In genomic region chr16:7313170-7313569, GRCh38 we compare ENCODE assay signal across 12 cellular contexts. TPM values are rescaled to one million over a fixed set of nuclear protein-coding genes. Genes with fewer than 3 reads are reported as not detected.
DNase-seq lines count a peak whose midpoint lies in the region; ATAC-seq and TF ChIP-seq lines count a peak whose summit lies in the region.
"Had no signal": no experiment of that assay in that cellular context is flagged by ENCODE, and none has a peak within 500 bp of the region (broad histone marks: within the 10 kb centered on the region; RNA-seq: fewer than 3 reads in every experiment).

No MANE protein-coding gene starts in this region.

- peak; percentile 50 for ATAC-seq in Right ventricle myocardium inferior
- no peak for ATAC-seq in right cardiac atrium
- ATAC-seq in left ventricle myocardium superior = peak; percentile 35
- no peak for ATAC-seq in HG03139 (IDR thresholded peaks at IDR 0.05; ENCODE audit: unreplicated experiment)

- H3K27ac ChIP-seq in right cardiac atrium (ENCODE audit: low read length) (no peak overlapping the region), PC-9 (no peak overlapping the region)
- H3K27ac ChIP-seq: BLaER1, neutrophil had no signal

- H3K9me2 ChIP-seq in PC-9 (ENCODE audit: insufficient read depth) = no peaks in the 10 kb centered on the region

- H3K36me3 ChIP-seq in PC-9 (ENCODE audit: low read depth) = no peaks in the 10 kb centered on the region
- H3K36me3 ChIP-seq: BLaER1, neutrophil had no signal

- TF ChIP-seq CTCF in PC-9 (conservative IDR thresholded peaks at IDR 0.05) = peak; percentile 62

- CTCF ChIA-PET in PC-9 (lab: Charles Lee) = no interaction called here

- no peaks in the 10 kb centered on the region for H3K79me2 ChIP-seq in PC-9 (ENCODE audit: low read depth)

- POLR2A ChIA-PET in PC-9 (lab: Charles Lee; ENCODE audit: unreplicated experiment) = no interaction called here

- no peaks in the 10 kb centered on the region for H4K20me1 ChIP-seq in PC-9 (ENCODE audit: insufficient read depth)
- H4K20me1 ChIP-seq: BLaER1 had no signal

- H3K4me2 ChIP-seq in PC-9 = no peak overlapping the region
- H3K4me2 ChIP-seq: BLaER1 had no signal

- H3K9me3 ChIP-seq in right cardiac atrium (ENCODE audit: control insufficient read depth, low read length) (no peaks in the 10 kb centered on the region), PC-9 (ENCODE audit: insufficient read depth, low read depth) (no peaks in the 10 kb centered on the region)
- H3K9me3 ChIP-seq: BLaER1, neutrophil had no signal

- intact Hi-C loops in Right ventricle myocardium inferior (cut with DNase I) (no loop called here), right cardiac atrium (cut with DNase I) (no loop called here), PC-9 (cut with micrococcal nuclease; ENCODE audit: unreplicated experiment) (no loop called here), left ventricle myocardium superior (cut with micrococcal nuclease) (no loop called here)

- H3K4me3 ChIP-seq in right cardiac atrium (ENCODE audit: low read length) (no peak overlapping the region), PC-9 (no peak overlapping the region)
- H3K4me3 ChIP-seq: BLaER1 had no signal

- no TSS peak for BruUV-seq in PC-9 (replicated peaks; lab: Mats Ljungman, UMichigan)

- H3K4me1 ChIP-seq in right cardiac atrium (ENCODE audit: control insufficient read depth, insufficient read depth, low read length) = no peaks in the 10 kb centered on the region
- no peaks in the 10 kb centered on the region for H3K4me1 ChIP-seq in PC-9 (replicated peaks; ENCODE audit: insufficient read depth)
- H3K4me1 ChIP-seq: BLaER1 had no signal

- DNase-seq in Right ventricle myocardium inferior (ENCODE audit: missing footprints) (no peak), right cardiac atrium (no peak), PC-9 (no peak), left ventricle myocardium superior (no peak), kidney glomerular epithelial cell (lab: John Stamatoyannopoulos, UW) (no peak), NCI-H345 treated with DMSO at 0.1 percent for 48 hours (lab: John Stamatoyannopoulos, UW; ENCODE audit: unreplicated experiment) (no peak)
- DNase-seq in stimulated activated CD4-positive, alpha-beta T cell treated with anti-CD3 and anti-CD28 coated beads, Interleukin-1b, Interleukin-23, amount 100 ng/mL, for 48 hours = no peak
- DNase-seq: NCI-H2029 had no signal

- no peaks in the 10 kb centered on the region for H3K27me3 ChIP-seq in right cardiac atrium (ENCODE audit: control insufficient read depth, insufficient read depth)
- H3K27me3 ChIP-seq in PC-9 (ENCODE audit: insufficient read depth, low read depth) = peaks cover 35% of the 10 kb centered on the region
- H3K27me3 ChIP-seq: BLaER1 had no signal

- no peaks in the 10 kb centered on the region for H3F3A ChIP-seq in PC-9 (ENCODE audit: insufficient read depth, low read depth)

- no peak overlapping the region for H2AFZ ChIP-seq in PC-9

- WGBS in right cardiac atrium = 44% methylated on average over 5 of the region's 5 CpGs

RNA-seq across cellular contexts. Expression of gene RBFOX1, which starts 19.5 kb away (rescaled TPM):
- total RNA-seq in Right ventricle myocardium inferior (68.4 TPM), right cardiac atrium (10 to 100 TPM; 55.9 to 80.8 (median 69.2) TPM), PC-9 (2021) (not detected in 2 replicates), left ventricle myocardium superior (79.4 TPM)
- polyA plus RNA-seq in right cardiac atrium = 22.5 TPM
- total RNA-seq: glomerular endothelial cell had no signal

Comparison
In these comparisons a context has a peak if more than half of its experiments do, and no peak if none do; other contexts are left out.
1. ATAC-seq: peak in Right ventricle myocardium inferior (single experiment) and left ventricle myocardium superior (single experiment); none in right cardiac atrium (0 of 2) and HG03139 (single experiment).
2. RNA of gene RBFOX1, which starts 19.5 kb away (total RNA-seq): 79.4 TPM in left ventricle myocardium superior (single experiment), 55.9 to 80.8 TPM in right cardiac atrium and 68.4 TPM in Right ventricle myocardium inferior (single experiment); not detected in PC-9; every median in the first group is over 10 times any median in the second.